In genomic region chr2:181431674-181432073, GRCh38 we compare ENCODE assay signal across 21 cellular contexts.
"Had no signal": no experiment of that assay in that cellular context is flagged by ENCODE, and none has a peak within 500 bp of the region (broad histone marks: within the 10 kb centered on the region; RNA-seq: fewer than 3 reads in every experiment).

No MANE protein-coding gene starts in this region.

- H3K4me3 ChIP-seq: colonic mucosa, dorsolateral prefrontal cortex, heart right ventricle, prostate gland, upper lobe of left lung had no signal

- DNase-seq: activated B cell treated with CpG ODN at 0.5 μM for 24 hours; activated CD4-positive, alpha-beta T cell treated with anti-CD3 and anti-CD28 coated beads for 36 hours; activated CD4-positive, alpha-beta T cell treated with anti-CD3 and anti-CD28 coated beads, Interleukin-2, amount 50 U/mL, for 48 hours; activated CD8-positive, alpha-beta memory T cell treated with anti-CD3 and anti-CD28 coated beads, Interleukin-2, amount 50 U/mL, for 48 hours; activated naive CD4-positive, alpha-beta T cell treated with Interleukin-2 at 50 U/mL for 16 hours; activated naive CD8-positive, alpha-beta T cell treated with anti-CD3 and anti-CD28 coated beads for 36 hours; activated T-cell treated with anti-CD3 and anti-CD28 coated beads, Interleukin-2, amount 50 U/mL, for 4 hours; central memory CD4-positive, alpha-beta T cell; colonic mucosa; dorsolateral prefrontal cortex; effector memory CD8-positive, alpha-beta T cell; heart right ventricle; islet precursor cell; left cardiac atrium; stimulated activated CD4-positive, alpha-beta T cell treated with anti-CD3 and anti-CD28 coated beads, Interleukin-4, amount 100 ng/mL, for 4 hours; stimulated activated naive CD8-positive, alpha-beta T cell treated with anti-CD3 and anti-CD28 coated beads, Interleukin-15, Interleukin-2, amounts not matched to agents 100 U/mL and 50 U/mL, for 24 hours; upper lobe of left lung had no signal

- H3K9me3 ChIP-seq: colonic mucosa, prostate gland, upper lobe of left lung had no signal

- H3K4me1 ChIP-seq: colonic mucosa, prostate gland, upper lobe of left lung had no signal

- H3K27me3 ChIP-seq: colonic mucosa, dorsolateral prefrontal cortex, heart right ventricle, upper lobe of left lung had no signal

- ATAC-seq: activated CD4-positive, alpha-beta T cell treated with anti-CD3 and anti-CD28 coated beads for 36 hours; activated T-cell treated with anti-CD3 and anti-CD28 coated beads, Interleukin-2, amount 50 U/mL, for 4 hours; effector memory CD8-positive, alpha-beta T cell; heart right ventricle; left cardiac atrium; natural killer cell treated with Interleukin-12 subunit alpha and Interleukin-12 subunit beta and Interleukin-15 and Interleukin-18, amount 100 ng/mL, for 72 hours; stimulated activated naive CD8-positive, alpha-beta T cell treated with anti-CD3 and anti-CD28 coated beads, Interleukin-15, Interleukin-2, amounts not matched to agents 100 U/mL and 50 U/mL, for 24 hours had no signal

- H3K27ac ChIP-seq: colonic mucosa, dorsolateral prefrontal cortex, heart right ventricle, prostate gland, upper lobe of left lung had no signal

- FAIRE-seq: astrocyte, TTC549 had no signal

- H3K36me3 ChIP-seq: colonic mucosa, heart right ventricle, prostate gland, upper lobe of left lung had no signal
